22 cellular contexts compared by ENCODE assay signal in genomic region chr4:183806341-183806740, GRCh38.
"Had no signal": no experiment of that assay in that cellular context is flagged by ENCODE, and none has a peak within 500 bp of the region (broad histone marks: within the 10 kb centered on the region; RNA-seq: fewer than 3 reads in every experiment).

No MANE protein-coding gene starts in this region.

- H3K27ac ChIP-seq: neutrophil, parathyroid adenoma, thoracic aorta, upper lobe of left lung had no signal

- H3K79me2 ChIP-seq: parathyroid adenoma had no signal

- H3K9me3 Mint-ChIP-seq: activated naive CD4-positive, alpha-beta T cell treated with anti-CD3 and anti-CD28 coated beads, Interleukin-2, amount 50 U/mL, for 72 hours; dendritic cell treated with granulocyte-macrophage colony-stimulating factor and Interleukin-4, amounts not matched to agents 40 ng/mL and 50 ng/mL, for 4 days; T-cell; T-helper 2 cell treated with Interferon-gamma antibody and Interleukin-4, amounts not matched to agents 5 μg/mL and 100 μg/mL, for 36 hours had no signal

- ATAC-seq: activated CD8-positive, alpha-beta T cell treated with anti-CD3 and anti-CD28 coated beads, Interleukin-2, amount 10 ng/mL, durations not matched to agents 7 days and 5 days; activated naive CD4-positive, alpha-beta T cell treated with anti-CD3 and anti-CD28 coated beads, Interleukin-2, amount 50 U/mL, for 72 hours; left colon; naive thymus-derived CD4-positive, alpha-beta T cell; T-cell had no signal

- H3K9me3 ChIP-seq: neutrophil, thoracic aorta, upper lobe of left lung had no signal

- H3K4me1 ChIP-seq: parathyroid adenoma had no signal

- H3K27me3 ChIP-seq: neutrophil, upper lobe of left lung had no signal

- H2AFZ ChIP-seq: parathyroid adenoma had no signal

- H3K4me3 ChIP-seq: thoracic aorta, upper lobe of left lung had no signal

- H3K36me3 ChIP-seq: neutrophil, thoracic aorta, upper lobe of left lung, WERI-Rb-1 had no signal

- H3K36me3 Mint-ChIP-seq: activated naive CD4-positive, alpha-beta T cell treated with anti-CD3 and anti-CD28 coated beads, Interleukin-2, amount 50 U/mL, for 72 hours; brain; naive thymus-derived CD4-positive, alpha-beta T cell; T-cell had no signal

- H3K9ac ChIP-seq: parathyroid adenoma had no signal

- H3K4me3 Mint-ChIP-seq: activated CD8-positive, alpha-beta T cell treated with anti-CD3 and anti-CD28 coated beads, Interleukin-2, amount 10 ng/mL, durations not matched to agents 7 days and 5 days; brain; dendritic cell treated with granulocyte-macrophage colony-stimulating factor and Interleukin-4, amounts not matched to agents 40 ng/mL and 50 ng/mL, for 4 days; naive thymus-derived CD4-positive, alpha-beta T cell; T-cell; T-helper 2 cell treated with Interferon-gamma antibody and Interleukin-4, amounts not matched to agents 5 μg/mL and 100 μg/mL, for 36 hours had no signal

- H3K4me1 Mint-ChIP-seq: brain; naive thymus-derived CD4-positive, alpha-beta T cell; T-cell had no signal

- H3K27ac Mint-ChIP-seq: activated CD8-positive, alpha-beta T cell treated with anti-CD3 and anti-CD28 coated beads, Interleukin-2, amount 10 ng/mL, durations not matched to agents 7 days and 5 days; activated naive CD4-positive, alpha-beta T cell treated with anti-CD3 and anti-CD28 coated beads, Interleukin-2, amount 50 U/mL, for 72 hours; brain; dendritic cell treated with granulocyte-macrophage colony-stimulating factor and Interleukin-4, amounts not matched to agents 40 ng/mL and 50 ng/mL, for 4 days; naive thymus-derived CD4-positive, alpha-beta T cell; T-cell; T-helper 2 cell treated with Interferon-gamma antibody and Interleukin-4, amounts not matched to agents 5 μg/mL and 100 μg/mL, for 36 hours had no signal

- DNase-seq: activated CD4-positive, alpha-beta T cell treated with anti-CD3 and anti-CD28 coated beads for 1 hour; activated CD4-positive, alpha-beta T cell treated with anti-CD3 and anti-CD28 coated beads, Interleukin-2, amount 50 U/mL, for 1 hour; activated CD8-positive, alpha-beta T cell treated with anti-CD3 and anti-CD28 coated beads, Interleukin-2, amount 10 ng/mL, durations not matched to agents 7 days and 5 days; aorta; caudate nucleus; effector CD8-positive, alpha-beta T cell; islet precursor cell; left colon; naive thymus-derived CD4-positive, alpha-beta T cell; stimulated activated CD4-positive, alpha-beta T cell treated with anti-CD3 and anti-CD28 coated beads, Interleukin-4, amount 100 ng/mL, for 1 hour; stimulated activated naive CD4-positive, alpha-beta T cell; T-cell; WERI-Rb-1 had no signal

- FAIRE-seq: frontal cortex had no signal
